In genomic region chr3:183375337-183375736, GRCh38 we compare ENCODE assay signal across 15 cellular contexts.
"Had no signal": no experiment of that assay in that cellular context is flagged by ENCODE, and none has a peak within 500 bp of the region (broad histone marks: within the 10 kb centered on the region; RNA-seq: fewer than 3 reads in every experiment).

No MANE protein-coding gene starts in this region.

- H3K4me3 Mint-ChIP-seq: activated naive CD4-positive, alpha-beta T cell treated with anti-CD3 and anti-CD28 coated beads for 36 hours; naive thymus-derived CD4-positive, alpha-beta T cell had no signal

- H3K36me3 Mint-ChIP-seq: naive thymus-derived CD4-positive, alpha-beta T cell had no signal

- H3K9me3 ChIP-seq: left ventricle myocardium inferior, mucosa of descending colon, suprapubic skin had no signal

- H3K9me3 Mint-ChIP-seq: activated naive CD4-positive, alpha-beta T cell treated with anti-CD3 and anti-CD28 coated beads for 36 hours; activated T-helper 2 cell treated with anti-CD3 and anti-CD28 coated beads, Interferon-gamma antibody, Interleukin-2, Interleukin-4, amounts not matched to agents 10 μg/mL and 5 μg/mL and 100 μg/mL, durations not matched to agents 14 hours and 24 hours and 36 hours; naive thymus-derived CD4-positive, alpha-beta T cell had no signal

- H3K27me3 ChIP-seq: hepatocyte, suprapubic skin had no signal

- H3K4me3 ChIP-seq: hepatocyte, left ventricle myocardium inferior, mucosa of descending colon, suprapubic skin had no signal

- H3K27ac ChIP-seq: hepatocyte, left ventricle myocardium inferior, suprapubic skin had no signal

- H3K36me3 ChIP-seq: left ventricle myocardium inferior, suprapubic skin had no signal

- H3K4me1 ChIP-seq: left ventricle myocardium inferior had no signal

- H3K27ac Mint-ChIP-seq: activated naive CD4-positive, alpha-beta T cell treated with anti-CD3 and anti-CD28 coated beads for 36 hours; activated T-helper 2 cell treated with anti-CD3 and anti-CD28 coated beads, Interferon-gamma antibody, Interleukin-2, Interleukin-4, amounts not matched to agents 10 μg/mL and 5 μg/mL and 100 μg/mL, durations not matched to agents 14 hours and 24 hours and 36 hours; naive thymus-derived CD4-positive, alpha-beta T cell had no signal

- ATAC-seq: mucosa of descending colon; stimulated activated naive CD8-positive, alpha-beta T cell treated with anti-CD3 and anti-CD28 coated beads, Interleukin-15, Interleukin-2, amounts not matched to agents 100 U/mL and 50 U/mL, for 24 hours had no signal

- DNase-seq: activated CD4-positive, alpha-beta T cell treated with anti-CD3 and anti-CD28 coated beads for 1 hour; activated CD4-positive, alpha-beta T cell treated with anti-CD3 and anti-CD28 coated beads, Interleukin-2, amount 50 U/mL, for 48 hours; activated naive CD4-positive, alpha-beta T cell treated with anti-CD3 and anti-CD28 coated beads for 36 hours; kidney; left ventricle myocardium inferior; mucosa of descending colon; naive thymus-derived CD4-positive, alpha-beta T cell; posterior cingulate gyrus; retina; stimulated activated CD4-positive, alpha-beta T cell treated with anti-CD3 and anti-CD28 coated beads, Interleukin-2, amount 100 ng/mL, for 48 hours; stimulated activated naive CD8-positive, alpha-beta T cell treated with anti-CD3 and anti-CD28 coated beads, Interleukin-15, Interleukin-2, amounts not matched to agents 100 U/mL and 50 U/mL, for 24 hours; T1000 had no signal
